Comparison of ENCODE assay signal across 14 cellular contexts in the genomic region with DNA sequence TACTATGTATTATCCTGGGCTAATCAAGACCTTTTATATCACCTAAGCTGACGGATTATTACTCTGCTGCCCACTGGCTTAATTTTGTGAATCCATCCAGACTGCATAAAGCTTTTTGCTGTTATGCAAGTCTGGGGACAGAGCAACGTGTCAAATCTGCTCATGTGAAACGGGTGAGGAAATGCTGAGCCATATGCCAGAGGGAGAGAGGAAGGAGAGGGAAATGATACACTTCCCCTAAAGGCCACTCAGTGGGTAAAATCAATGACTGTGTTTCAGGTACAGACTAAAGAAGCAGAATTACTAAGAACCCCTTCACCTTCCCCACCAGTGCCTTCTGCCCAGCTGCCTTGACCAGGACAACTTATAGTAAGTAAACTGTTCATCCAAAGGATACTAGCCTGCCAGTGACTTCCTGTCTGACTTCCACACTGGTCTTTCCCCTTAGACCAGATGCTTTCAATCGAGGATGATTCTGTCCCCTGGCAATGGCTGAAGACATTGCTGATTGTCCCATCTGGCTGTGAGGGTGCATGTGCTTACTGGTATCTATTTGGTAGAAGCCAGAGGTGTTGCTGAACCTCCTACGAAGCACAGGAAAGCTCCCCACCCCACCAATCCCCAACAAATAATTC. TPM values are rescaled to one million over a fixed set of nuclear protein-coding genes. Genes with fewer than 3 reads are reported as not detected.
A peak's percentile ranks its signal among the peaks of the same experiment; 100 is the strongest.
DNase-seq lines count a peak whose midpoint lies in the region; ATAC-seq, FAIRE-seq and TF ChIP-seq lines count a peak whose summit lies in the region.
"Had no signal": no experiment of that assay in that cellular context is flagged by ENCODE, and none has a peak within 500 bp of the region (broad histone marks: within the 10 kb centered on the region; RNA-seq: fewer than 3 reads in every experiment).

No MANE protein-coding gene starts in this region.

- peak overlapping the region; percentile 55 to 81 (median 71) for H3K4me2 ChIP-seq in BLaER1 treated with 17β-estradiol and CSF1 and Interleukin-3, amounts not matched to agents 10 nM and 100 nM

- H3K27me3 Mint-ChIP-seq in activated T-helper 1 cell treated with anti-CD3 and anti-CD28 coated beads, Interleukin-12 subunit alpha, Interleukin-12 subunit beta, Interleukin-2, Interleukin-4 antibody, amounts not matched to agents 30 ng/mL and 10 ng/mL and 1 ng/mL, durations not matched to agents 14 hours and 24 hours and 36 hours (ENCODE audit: insufficient read depth): no peaks in the 10 kb centered on the region
- H3K27me3 Mint-ChIP-seq in memory B cell: no peaks in the 10 kb centered on the region

- ATAC-seq in memory B cell (ENCODE audit: low read depth): no peak
- ATAC-seq in GM21723 (IDR thresholded peaks at IDR 0.05; ENCODE audit: unreplicated experiment): no peak

- no peaks in the 10 kb centered on the region for H3K9me3 Mint-ChIP-seq in activated T-helper 1 cell treated with anti-CD3 and anti-CD28 coated beads, Interleukin-12 subunit alpha, Interleukin-12 subunit beta, Interleukin-2, Interleukin-4 antibody, amounts not matched to agents 30 ng/mL and 10 ng/mL and 1 ng/mL, durations not matched to agents 14 hours and 24 hours and 36 hours
- no peaks in the 10 kb centered on the region for H3K9me3 Mint-ChIP-seq in memory B cell

- intact Hi-C loops in activated T-helper 1 cell treated with anti-CD3 and anti-CD28 coated beads, Interleukin-12 subunit alpha, Interleukin-12 subunit beta, Interleukin-2, Interleukin-4 antibody, amounts not matched to agents 30 ng/mL and 10 ng/mL and 1 ng/mL, durations not matched to agents 14 hours and 24 hours and 36 hours (cut with micrococcal nuclease): loop anchor here (2.0 kb wide), 1 partner anchor 40 kb away; no protein-coding TSS in a partner anchor

- peak overlapping the region in 9 of 11 experiments; percentile 58 to 82 (median 77); a peak in 18 of 22 replicates for H3K9ac ChIP-seq in BLaER1 treated with 17β-estradiol and CSF1 and Interleukin-3, amounts not matched to agents 10 nM and 100 nM

- peak; percentile 60; the same call in 1 of the 2 replicates for TF ChIP-seq POLR2A in GM12891 (IDR thresholded peaks at IDR 0.05; ENCODE audit: low read depth, low read length)

- peak; percentile 66 for FAIRE-seq in GM12891 (lab: Jason Lieb, UNC)
- FAIRE-seq: bronchial epithelial cell had no signal

- H3K9me3 ChIP-seq in BLaER1 treated with 17β-estradiol and CSF1 and Interleukin-3, amounts not matched to agents 10 nM and 100 nM (replicated peaks in 1 of 11): peaks cover 10 to 36% (median 23%) of the 10 kb centered on the region in 11 experiments; a peak in 21 of 22 replicates

- H3K36me3 Mint-ChIP-seq in activated T-helper 1 cell treated with anti-CD3 and anti-CD28 coated beads, Interleukin-12 subunit alpha, Interleukin-12 subunit beta, Interleukin-2, Interleukin-4 antibody, amounts not matched to agents 30 ng/mL and 10 ng/mL and 1 ng/mL, durations not matched to agents 14 hours and 24 hours and 36 hours (ENCODE audit: low read depth): peaks cover 67% of the 10 kb centered on the region
- H3K36me3 Mint-ChIP-seq in memory B cell: peaks cover 26% of the 10 kb centered on the region

- peak overlapping the region; percentile 57 for H3K27ac Mint-ChIP-seq in activated T-helper 1 cell treated with anti-CD3 and anti-CD28 coated beads, Interleukin-12 subunit alpha, Interleukin-12 subunit beta, Interleukin-2, Interleukin-4 antibody, amounts not matched to agents 30 ng/mL and 10 ng/mL and 1 ng/mL, durations not matched to agents 14 hours and 24 hours and 36 hours
- peak overlapping the region; percentile 71 for H3K27ac Mint-ChIP-seq in memory B cell

- H3K4me1 Mint-ChIP-seq in activated T-helper 1 cell treated with anti-CD3 and anti-CD28 coated beads, Interleukin-12 subunit alpha, Interleukin-12 subunit beta, Interleukin-2, Interleukin-4 antibody, amounts not matched to agents 30 ng/mL and 10 ng/mL and 1 ng/mL, durations not matched to agents 14 hours and 24 hours and 36 hours (ENCODE audit: low read depth): peaks cover 48% of the 10 kb centered on the region
- no peaks in the 10 kb centered on the region for H3K4me1 Mint-ChIP-seq in memory B cell

- H3K27me3 ChIP-seq in BLaER1 treated with 17β-estradiol and CSF1 and Interleukin-3, amounts not matched to agents 10 nM and 100 nM: no peaks in the 10 kb centered on the region

- H4K20me1 ChIP-seq in BLaER1 treated with 17β-estradiol and CSF1 and Interleukin-3, amounts not matched to agents 10 nM and 100 nM: peaks cover 0 to 3% (median 0%) of the 10 kb centered on the region in 11 experiments; a peak in 1 of 22 replicates

- H3K4me3 Mint-ChIP-seq in activated T-helper 1 cell treated with anti-CD3 and anti-CD28 coated beads, Interleukin-12 subunit alpha, Interleukin-12 subunit beta, Interleukin-2, Interleukin-4 antibody, amounts not matched to agents 30 ng/mL and 10 ng/mL and 1 ng/mL, durations not matched to agents 14 hours and 24 hours and 36 hours: no peak overlapping the region
- H3K4me3 Mint-ChIP-seq in memory B cell: no peak overlapping the region

- peak overlapping the region; percentile 7 to 98 (median 94); a peak in 20 of 22 replicates for H3K27ac ChIP-seq in BLaER1 treated with 17β-estradiol and CSF1 and Interleukin-3, amounts not matched to agents 10 nM and 100 nM

- DNase-seq in GM12891 (ENCODE audit: insufficient read length, low spot score) (no peak), memory B cell (ENCODE audit: low spot score in 2 of 2) (no peak), DMS114 treated with DMSO at 0.1 percent for 48 hours (lab: John Stamatoyannopoulos, UW; ENCODE audit: unreplicated experiment) (no peak), NCI-H2227 (lab: John Stamatoyannopoulos, UW; ENCODE audit: unreplicated experiment) (no peak), KG1 (lab: John Stamatoyannopoulos, UW) (no peak)
- no peak for DNase-seq in activated T-helper 1 cell treated with anti-CD3 and anti-CD28 coated beads, Interleukin-12 subunit alpha, Interleukin-12 subunit beta, Interleukin-2, Interleukin-4 antibody, amounts not matched to agents 30 ng/mL and 10 ng/mL and 1 ng/mL, durations not matched to agents 14 hours and 24 hours and 36 hours (ENCODE audit: low spot score)
- DNase-seq: HCEC 1CT; NCI-H2029 treated with DMSO at 0.1 percent for 48 hours; OCI-M1; stimulated activated CD4-positive, alpha-beta T cell treated with anti-CD3 and anti-CD28 coated beads, Interleukin-15, amount 100 ng/mL, for 24 hours; T1000 had no signal

- H3K4me3 ChIP-seq in BLaER1 treated with 17β-estradiol and CSF1 and Interleukin-3, amounts not matched to agents 10 nM and 100 nM: peak overlapping the region in 4 of 10 experiments; percentile 1 to 42 (median 10); a peak in 5 of 20 replicates

- H3K36me3 ChIP-seq in BLaER1 treated with 17β-estradiol and CSF1 and Interleukin-3, amounts not matched to agents 10 nM and 100 nM: peaks cover 54 to 91% (median 70%) of the 10 kb centered on the region in 11 experiments

- peaks cover 36 to 75% (median 65%) of the 10 kb centered on the region in 10 experiments for H3K4me1 ChIP-seq in BLaER1 treated with 17β-estradiol and CSF1 and Interleukin-3, amounts not matched to agents 10 nM and 100 nM

TF ChIP-seq in GM12891, 5 proteins besides CTCF, POLR2A, EP300 and RAD21:
- no peak for TF ChIP-seq TAF1 (IDR thresholded peaks at IDR 0.05; ENCODE audit: low read depth, low read length)
- no peak for TF ChIP-seq SPI1 (IDR thresholded peaks at IDR 0.05; ENCODE audit: low read depth, low read length)
- no peak for TF ChIP-seq PAX5 (IDR thresholded peaks at IDR 0.05; ENCODE audit: insufficient read depth, low read length, severe bottlenecking)
- peak; percentile 79 for TF ChIP-seq POLR2AphosphoS5 (IDR thresholded peaks at IDR 0.05; ENCODE audit: low read depth, low read length)
- no peak for TF ChIP-seq POU2F2 (IDR thresholded peaks at IDR 0.05; ENCODE audit: low read depth, low read length)

RNA-seq across cellular contexts. Expression of gene STAT1, which starts 43.0 kb away (rescaled TPM):
- 320 TPM for polyA plus RNA-seq in GM12891 (2012; ENCODE audit: low read depth, missing spikeins)
- total RNA-seq in activated T-helper 1 cell treated with anti-CD3 and anti-CD28 coated beads, Interleukin-12 subunit alpha, Interleukin-12 subunit beta, Interleukin-2, Interleukin-4 antibody, amounts not matched to agents 30 ng/mL and 10 ng/mL and 1 ng/mL, durations not matched to agents 14 hours and 24 hours and 36 hours: 129 and 136 TPM in 2 replicates
